In genomic region chr2:181457121-181457740, GRCh38 we compare ENCODE assay signal across 1 cellular context.
TF ChIP-seq lines count a peak whose summit lies in the region.

ITGA4 (plus strand) TSS chr2:181457386; CDS start chr2:181457655, 269 bp downstream.

TF ChIP-seq in K562, 482 proteins besides CTCF, POLR2A, EP300 and RAD21 (continued from another document):
- no peak for TF ChIP-seq HBP1 (CRISPR knock-in tag; IDR thresholded peaks at IDR 0.05)
- TF ChIP-seq, protein P1, sequence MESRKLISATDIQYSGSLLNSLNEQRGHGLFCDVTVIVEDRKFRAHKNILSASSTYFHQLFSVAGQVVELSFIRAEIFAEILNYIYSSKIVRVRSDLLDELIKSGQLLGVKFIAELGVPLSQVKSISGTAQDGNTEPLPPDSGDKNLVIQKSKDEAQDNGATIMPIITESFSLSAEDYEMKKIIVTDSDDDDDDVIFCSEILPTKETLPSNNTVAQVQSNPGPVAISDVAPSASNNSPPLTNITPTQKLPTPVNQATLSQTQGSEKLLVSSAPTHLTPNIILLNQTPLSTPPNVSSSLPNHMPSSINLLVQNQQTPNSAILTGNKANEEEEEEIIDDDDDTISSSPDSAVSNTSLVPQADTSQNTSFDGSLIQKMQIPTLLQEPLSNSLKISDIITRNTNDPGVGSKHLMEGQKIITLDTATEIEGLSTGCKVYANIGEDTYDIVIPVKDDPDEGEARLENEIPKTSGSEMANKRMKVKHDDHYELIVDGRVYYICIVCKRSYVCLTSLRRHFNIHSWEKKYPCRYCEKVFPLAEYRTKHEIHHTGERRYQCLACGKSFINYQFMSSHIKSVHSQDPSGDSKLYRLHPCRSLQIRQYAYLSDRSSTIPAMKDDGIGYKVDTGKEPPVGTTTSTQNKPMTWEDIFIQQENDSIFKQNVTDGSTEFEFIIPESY (CRISPR knock-in tag; IDR thresholded peaks at IDR 0.05) = 0 out of 2 replicates have a peak, but pooled peaks have one; percentile 20
- no peak for TF ChIP-seq NFE2L1 (tag; IDR thresholded peaks at IDR 0.05; ENCODE audit: borderline replicate concordance, low read depth)
- no peak for TF ChIP-seq ZNF79 (CRISPR knock-in tag; IDR thresholded peaks at IDR 0.05; ENCODE audit: low read depth)
- TF ChIP-seq SMARCB1 (IDR thresholded peaks at IDR 0.05; ENCODE audit: insufficient read length, low read depth) = no peak
- TF ChIP-seq ZNF143 (CRISPR knock-in tag; IDR thresholded peaks at IDR 0.05) = no peak
- TF ChIP-seq TBL1XR1 (IDR thresholded peaks at IDR 0.05; ENCODE audit: low read length in 2 of 2) = no peak
- no peak for TF ChIP-seq HEY1 (CRISPR knock-in tag; IDR thresholded peaks at IDR 0.05; ENCODE audit: borderline replicate concordance)
- TF ChIP-seq FOXJ3 (CRISPR knock-in tag; IDR thresholded peaks at IDR 0.05) = no peak
- TF ChIP-seq POLR2H (tag; IDR thresholded peaks at IDR 0.05; ENCODE audit: low read depth) = no peak
- TF ChIP-seq ZFX (CRISPR knock-in tag; IDR thresholded peaks at IDR 0.05) = peak; percentile 47
- no peak for TF ChIP-seq ZKSCAN3 (CRISPR knock-in tag; IDR thresholded peaks at IDR 0.05)
- no peak for TF ChIP-seq ZNF12 (CRISPR knock-in tag; IDR thresholded peaks at IDR 0.05)
